In the genomic region with DNA sequence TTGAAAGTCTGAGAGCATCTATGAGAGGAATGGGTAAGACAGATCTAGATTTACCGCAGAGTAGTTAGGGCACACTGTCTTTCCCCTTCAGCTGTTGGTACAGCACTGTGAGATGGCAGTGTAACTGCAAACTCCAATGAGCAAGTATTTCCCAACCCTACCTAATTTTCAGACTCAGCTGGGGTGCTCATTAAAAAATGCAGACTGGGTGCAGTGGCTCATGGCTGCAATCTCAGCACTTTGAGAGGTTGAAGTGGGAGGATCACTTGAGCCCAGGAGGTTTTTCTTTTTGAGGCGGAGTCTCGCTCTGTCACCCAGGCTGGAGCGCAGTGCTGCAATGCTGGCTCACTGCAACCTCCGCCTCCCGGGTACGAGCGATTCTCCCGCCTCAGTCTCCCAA, we compare ENCODE assay signal across 21 cellular contexts. TPM values are rescaled to one million over a fixed set of nuclear protein-coding genes. Genes with fewer than 3 reads are reported as not detected.
"Had no signal": no experiment of that assay in that cellular context is flagged by ENCODE, and none has a peak within 500 bp of the region (broad histone marks: within the 10 kb centered on the region; RNA-seq: fewer than 3 reads in every experiment).

No MANE protein-coding gene starts in this region.

- H3K4me3 ChIP-seq: ascending aorta, coronary artery, esophagus muscularis mucosa, gastroesophageal sphincter, heart left ventricle, lung, pancreas, spleen, transverse colon, uterus had no signal

- H3K27ac ChIP-seq: ascending aorta, coronary artery, esophagus muscularis mucosa, gastroesophageal sphincter, heart left ventricle, pancreas, transverse colon, uterus had no signal

- FAIRE-seq: kidney, pancreas had no signal

- H3K4me1 ChIP-seq: pancreas, transverse colon, uterus had no signal

- H3K9me3 Mint-ChIP-seq: activated T-cell treated with anti-CD3 and anti-CD28 coated beads, Interleukin-2, amount 50 U/mL, for 72 hours; natural killer cell had no signal

- H3K27me3 ChIP-seq: ascending aorta, esophagus muscularis mucosa, gastroesophageal sphincter, heart left ventricle, pancreas, spleen, transverse colon, uterus had no signal

- H3K27ac Mint-ChIP-seq: activated T-cell treated with anti-CD3 and anti-CD28 coated beads, Interleukin-2, amount 50 U/mL, for 72 hours; natural killer cell had no signal

- ATAC-seq: activated CD4-positive, CD25-positive, alpha-beta regulatory T cell treated with anti-CD3 and anti-CD28 coated beads, Interleukin-2, amount 50 U/mL, for 24 hours; activated T-cell treated with anti-CD3 and anti-CD28 coated beads, Interleukin-2, amount 50 U/mL, for 72 hours; gastroesophageal sphincter; heart left ventricle; left lobe of liver; natural killer cell had no signal

- H3K9me3 ChIP-seq: ascending aorta, esophagus muscularis mucosa, gastroesophageal sphincter, heart left ventricle, pancreas, spleen, transverse colon, uterus had no signal

- DNase-seq: activated effector memory CD4-positive, alpha-beta T cell treated with anti-CD3 and anti-CD28 coated beads, Interleukin-2, amount 50 U/mL, for 16 hours; activated naive CD4-positive, alpha-beta T cell treated with anti-CD3 and anti-CD28 coated beads, Interleukin-2, amount 50 U/mL, for 16 hours; activated T-cell treated with anti-CD3 and anti-CD28 coated beads, Interleukin-2, amount 50 U/mL, for 72 hours; effector CD4-positive, alpha-beta T cell; kidney; natural killer cell; pancreas; spleen; stimulated activated CD4-positive, alpha-beta T cell treated with anti-CD3 and anti-CD28 coated beads, Interleukin-4, amount 100 ng/mL, for 4 hours; stimulated activated naive CD4-positive, alpha-beta T cell; transverse colon; uterus had no signal

- H3K36me3 Mint-ChIP-seq: natural killer cell had no signal

- H3K4me3 Mint-ChIP-seq: activated T-cell treated with anti-CD3 and anti-CD28 coated beads, Interleukin-2, amount 50 U/mL, for 72 hours; natural killer cell had no signal

- H3K36me3 ChIP-seq: pancreas, uterus had no signal

RNA-seq across cellular contexts. Expression of a gene that starts 28.1 kb away (rescaled TPM):
- total RNA-seq: ascending aorta, esophagus muscularis mucosa, gastroesophageal sphincter, heart left ventricle, kidney, left lobe of liver, lung, natural killer cell, pancreas, pulmonary artery endothelial cell, spleen, transverse colon, uterus had no signal
- polyA plus RNA-seq: heart left ventricle, lung, pancreas had no signal

RNA-seq across cellular contexts. Expression of a gene that starts 37.1 kb away (rescaled TPM):
- total RNA-seq: ascending aorta, esophagus muscularis mucosa had no signal
